Comparison of ENCODE assay signal across 2 cellular contexts in the genomic region with DNA sequence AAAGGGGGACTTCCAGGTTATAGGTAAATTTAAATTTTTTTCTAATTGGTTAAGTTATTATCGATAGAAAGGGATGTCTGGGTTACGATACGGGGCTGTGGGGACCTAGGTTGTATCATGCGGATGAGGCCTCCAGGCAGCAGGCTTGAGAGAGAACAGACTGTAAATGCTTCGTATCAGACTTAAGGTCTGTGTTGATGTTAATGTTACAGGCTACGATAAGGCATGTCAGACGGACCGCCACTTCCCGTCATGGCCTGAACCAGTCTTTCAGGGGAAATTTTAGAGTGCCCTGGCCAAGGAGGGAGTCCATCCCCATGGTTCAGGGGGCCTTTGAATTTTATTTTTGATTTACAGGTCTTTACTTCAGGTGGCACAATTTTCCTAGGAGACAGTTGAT.
TF ChIP-seq lines count a peak whose summit lies in the region.

No MANE protein-coding gene starts in this region.

TF ChIP-seq in IMR-90, 13 proteins besides CTCF, POLR2A, EP300 and RAD21 (continued from another document):
- no peak for TF ChIP-seq ELK1 (IDR thresholded peaks at IDR 0.05; ENCODE audit: borderline replicate concordance, low read depth, low read length)
- TF ChIP-seq MAZ (IDR thresholded peaks at IDR 0.05; ENCODE audit: borderline replicate concordance, low read depth, low read length), result no peak
- no peak for TF ChIP-seq FOS (IDR thresholded peaks at IDR 0.05; ENCODE audit: low read depth, low read length)
- TF ChIP-seq SMC3 (IDR thresholded peaks at IDR 0.05; ENCODE audit: low read depth, low read length), result no peak
- no peak for TF ChIP-seq BHLHE40 (IDR thresholded peaks at IDR 0.05; ENCODE audit: low read depth, low read length)
- TF ChIP-seq USF2 (IDR thresholded peaks at IDR 0.05; ENCODE audit: low read depth, low read length), result no peak
- TF ChIP-seq CHD1 (IDR thresholded peaks at IDR 0.05; ENCODE audit: low read depth, low read length), result no peak
- no peak for TF ChIP-seq NFE2L2 (IDR thresholded peaks at IDR 0.05; ENCODE audit: low read depth, low read length)
- TF ChIP-seq MAFK (IDR thresholded peaks at IDR 0.05; ENCODE audit: low read depth, low read length), result no peak
- no peak for TF ChIP-seq CEBPB (IDR thresholded peaks at IDR 0.05; ENCODE audit: low read depth, low read length)
- TF ChIP-seq RCOR1 (IDR thresholded peaks at IDR 0.05; ENCODE audit: insufficient replicate concordance, low read length), result no peak
- no peak for TF ChIP-seq RFX5 (IDR thresholded peaks at IDR 0.05; ENCODE audit: low read depth, low read length)

TF ChIP-seq in WTC11, 78 proteins besides CTCF, POLR2A, EP300 and RAD21:
- no peak for TF ChIP-seq FOXP4 (CRISPR knock-in tag; IDR thresholded peaks at IDR 0.05)
- TF ChIP-seq ZNF138 (CRISPR knock-in tag; conservative IDR thresholded peaks at IDR 0.05), result no peak
TF ChIP-seq in WTC11: peak in this region for 0.
